Comparison of ENCODE assay signal across 17 cellular contexts in genomic region chr20:14049111-14049510, GRCh38. TPM values are rescaled to one million over a fixed set of nuclear protein-coding genes. Genes with fewer than 3 reads are reported as not detected.
DNase-seq lines count a peak whose midpoint lies in the region; ATAC-seq lines count a peak whose summit lies in the region.
"Had no signal": no experiment of that assay in that cellular context is flagged by ENCODE, and none has a peak within 500 bp of the region (broad histone marks: within the 10 kb centered on the region; RNA-seq: fewer than 3 reads in every experiment).

No MANE protein-coding gene starts in this region.

- H3K9me3 Mint-ChIP-seq in stimulated activated memory B cell treated with anti-CD40 and anti-IgM and Interleukin-4, amounts not matched to agents 10 μg/mL and 1 μg/mL and 100 μg/mL, for 72 hours = no peaks in the 10 kb centered on the region
- H3K9me3 Mint-ChIP-seq: activated B cell treated with CpG ODN at 0.5 μM for 24 hours, GM23338, natural killer cell had no signal

- H3K4me1 Mint-ChIP-seq in stimulated activated memory B cell treated with anti-CD40 and anti-IgM and Interleukin-4, amounts not matched to agents 10 μg/mL and 1 μg/mL and 100 μg/mL, for 72 hours = no peaks in the 10 kb centered on the region
- H3K4me1 Mint-ChIP-seq: activated B cell treated with CpG ODN at 0.5 μM for 24 hours, natural killer cell had no signal

- intact Hi-C loops in sciatic nerve (cut with DNase I) = no loop called here

- H3K4me3 Mint-ChIP-seq in stimulated activated memory B cell treated with anti-CD40 and anti-IgM and Interleukin-4, amounts not matched to agents 10 μg/mL and 1 μg/mL and 100 μg/mL, for 72 hours = no peak overlapping the region
- H3K4me3 Mint-ChIP-seq: activated B cell treated with CpG ODN at 0.5 μM for 24 hours, GM23338, natural killer cell had no signal

- ATAC-seq in GM18502 (IDR thresholded peaks at IDR 0.05; ENCODE audit: poor library complexity, unreplicated experiment) = peak; percentile 91
- peak; percentile 69 for ATAC-seq in GM19455 (IDR thresholded peaks at IDR 0.05; ENCODE audit: unreplicated experiment)
- peak; percentile 93 for ATAC-seq in HG02852 (IDR thresholded peaks at IDR 0.05; ENCODE audit: unreplicated experiment)
- ATAC-seq in HG03442 (IDR thresholded peaks at IDR 0.05; ENCODE audit: unreplicated experiment) = peak; percentile 77
- no peak for ATAC-seq in sciatic nerve
- ATAC-seq in stimulated activated memory B cell treated with anti-CD40 and anti-IgM and Interleukin-4, amounts not matched to agents 10 μg/mL and 1 μg/mL and 100 μg/mL, for 72 hours = no peak
- ATAC-seq: GM23338, heart right ventricle, natural killer cell, SK-N-SH treated with all-trans-retinoic acid at 6 μM for 48 hours had no signal

- H3K27ac Mint-ChIP-seq in stimulated activated memory B cell treated with anti-CD40 and anti-IgM and Interleukin-4, amounts not matched to agents 10 μg/mL and 1 μg/mL and 100 μg/mL, for 72 hours = no peak overlapping the region
- H3K27ac Mint-ChIP-seq: activated B cell treated with CpG ODN at 0.5 μM for 24 hours, GM23338, natural killer cell had no signal

- no peaks in the 10 kb centered on the region for H3K36me3 Mint-ChIP-seq in stimulated activated memory B cell treated with anti-CD40 and anti-IgM and Interleukin-4, amounts not matched to agents 10 μg/mL and 1 μg/mL and 100 μg/mL, for 72 hours
- H3K36me3 Mint-ChIP-seq: natural killer cell had no signal

- H3K27me3 Mint-ChIP-seq in stimulated activated memory B cell treated with anti-CD40 and anti-IgM and Interleukin-4, amounts not matched to agents 10 μg/mL and 1 μg/mL and 100 μg/mL, for 72 hours = peaks cover 13% of the 10 kb centered on the region
- H3K27me3 Mint-ChIP-seq: activated B cell treated with CpG ODN at 0.5 μM for 24 hours had no signal

- DNase-seq in NCI-H748 (lab: John Stamatoyannopoulos, UW; ENCODE audit: unreplicated experiment) = no peak
- no peak for DNase-seq in effector CD4-positive, alpha-beta T cell
- no peak for DNase-seq in sciatic nerve (ENCODE audit: low spot score)
- DNase-seq: activated B cell treated with CpG ODN at 0.5 μM for 24 hours; heart right ventricle; natural killer cell; stimulated activated CD4-positive, alpha-beta T cell treated with anti-CD3 and anti-CD28 coated beads, Interleukin-2, amount 100 ng/mL, for 48 hours had no signal

RNA-seq across cellular contexts. Expression of gene MACROD2, which starts 53.8 kb away (rescaled TPM):
- total RNA-seq in sciatic nerve = 13.8 TPM

RNA-seq across cellular contexts. Expression of gene SEL1L2, which starts 58.7 kb away (rescaled TPM):
- not detected for total RNA-seq in sciatic nerve
- total RNA-seq: activated B cell treated with CpG ODN at 0.5 μM for 24 hours, GM23338, HT1080, natural killer cell, renal cortical epithelial cell, vagina had no signal

Comparison
In these comparisons a context has a peak if more than half of its experiments do, and no peak if none do; other contexts are left out.
1. ATAC-seq: peak in GM18502 (single experiment), GM19455 (single experiment), HG02852 (single experiment) and HG03442 (single experiment); none in sciatic nerve (single experiment) and stimulated activated memory B cell treated with anti-CD40 and anti-IgM and Interleukin-4, amounts not matched to agents 10 μg/mL and 1 μg/mL and 100 μg/mL, for 72 hours (single experiment).